Comparison of ENCODE assay signal across 22 cellular contexts in the genomic region with DNA sequence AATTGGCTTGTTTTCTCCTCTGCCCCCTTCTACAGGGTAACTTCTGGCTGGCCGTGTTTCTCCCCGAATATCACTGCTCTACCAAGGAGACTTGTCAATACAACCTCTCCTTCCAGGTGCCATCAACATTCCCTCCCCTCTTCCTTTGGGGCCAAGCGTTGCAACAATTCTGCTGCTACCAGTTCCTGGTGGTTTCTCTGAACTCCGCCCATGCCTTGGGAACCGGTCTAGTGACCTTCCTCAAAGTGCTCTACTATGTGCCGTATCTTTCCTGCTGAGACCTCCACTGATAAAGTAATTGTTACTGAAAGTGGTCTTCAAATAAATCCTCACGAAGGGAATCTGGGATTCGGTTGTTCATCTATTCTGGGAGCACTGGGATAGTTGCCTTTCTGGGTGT.
"Had no signal": no experiment of that assay in that cellular context is flagged by ENCODE, and none has a peak within 500 bp of the region (broad histone marks: within the 10 kb centered on the region; RNA-seq: fewer than 3 reads in every experiment).

No MANE protein-coding gene starts in this region.

- H3K4me1 Mint-ChIP-seq: natural killer cell had no signal

- H3K36me3 Mint-ChIP-seq: natural killer cell; stimulated activated naive B cell treated with anti-CD40 and anti-IgM and Interleukin-4, amounts not matched to agents 10 μg/mL and 1 μg/mL and 100 μg/mL, for 72 hours had no signal

- H3K4me3 Mint-ChIP-seq: activated CD4-positive, alpha-beta T cell treated with anti-CD3 and anti-CD28 coated beads, Interleukin-2, amount 10 ng/mL, durations not matched to agents 7 days and 5 days; activated CD8-positive, alpha-beta T cell treated with anti-CD3 and anti-CD28 coated beads, Interleukin-2, amount 10 ng/mL, durations not matched to agents 7 days and 5 days; activated naive CD4-positive, alpha-beta T cell treated with anti-CD3 and anti-CD28 coated beads, Interleukin-2, amount 10 ng/mL, durations not matched to agents 7 days and 5 days; activated T-cell treated with anti-CD3 and anti-CD28 coated beads, Interleukin-2, amount 50 U/mL, for 24 hours; dendritic cell treated with granulocyte-macrophage colony-stimulating factor and Interleukin-4, amounts not matched to agents 40 ng/mL and 50 ng/mL, for 4 days; natural killer cell; stimulated activated naive B cell treated with anti-CD40 and anti-IgM and Interleukin-4, amounts not matched to agents 10 μg/mL and 1 μg/mL and 100 μg/mL, for 72 hours had no signal

- H3K36me3 ChIP-seq: pancreas, thyroid gland, vagina had no signal

- H3K4me3 ChIP-seq: pancreas, thyroid gland, vagina had no signal

- H3K4me1 ChIP-seq: pancreas, thyroid gland had no signal

- DNase-seq: activated CD4-positive, alpha-beta T cell treated with anti-CD3 and anti-CD28 coated beads, Interleukin-2, amount 10 ng/mL, durations not matched to agents 7 days and 5 days; activated CD8-positive, alpha-beta T cell treated with anti-CD3 and anti-CD28 coated beads, Interleukin-2, amount 10 ng/mL, durations not matched to agents 7 days and 5 days; activated naive CD4-positive, alpha-beta T cell treated with anti-CD3 and anti-CD28 coated beads, Interleukin-2, amount 10 ng/mL, durations not matched to agents 7 days and 5 days; activated T-cell treated with anti-CD3 and anti-CD28 coated beads, Interleukin-2, amount 50 U/mL, for 24 hours; cerebellar nuclear complex; foreskin melanocyte; glutamatergic neuron; kidney glomerular epithelial cell; mesenchymal stem cell; natural killer cell; pancreas; stimulated activated CD4-positive, alpha-beta T cell treated with anti-CD3 and anti-CD28 coated beads, Interleukin-4, amount 100 ng/mL, for 4 hours; stimulated activated naive B cell treated with anti-CD40 and anti-IgM and Interleukin-4, amounts not matched to agents 10 μg/mL and 1 μg/mL and 100 μg/mL, for 72 hours; T-helper 1 cell; T1000; thyroid gland had no signal

- ATAC-seq: activated CD8-positive, alpha-beta T cell treated with anti-CD3 and anti-CD28 coated beads, Interleukin-2, amount 10 ng/mL, durations not matched to agents 7 days and 5 days; natural killer cell; sciatic nerve; stimulated activated naive B cell treated with anti-CD40 and anti-IgM and Interleukin-4, amounts not matched to agents 10 μg/mL and 1 μg/mL and 100 μg/mL, for 72 hours had no signal

- H3K9me3 ChIP-seq: pancreas, thyroid gland, vagina had no signal

- H3K9me3 Mint-ChIP-seq: activated CD4-positive, alpha-beta T cell treated with anti-CD3 and anti-CD28 coated beads, Interleukin-2, amount 10 ng/mL, durations not matched to agents 7 days and 5 days; activated T-cell treated with anti-CD3 and anti-CD28 coated beads, Interleukin-2, amount 50 U/mL, for 24 hours; dendritic cell treated with granulocyte-macrophage colony-stimulating factor and Interleukin-4, amounts not matched to agents 40 ng/mL and 50 ng/mL, for 4 days; natural killer cell had no signal

- FAIRE-seq: astrocyte, bronchial epithelial cell, pancreas had no signal

- H3K27ac ChIP-seq: epithelial cell of prostate, pancreas, thyroid gland, vagina had no signal

- H3K27ac Mint-ChIP-seq: activated CD4-positive, alpha-beta T cell treated with anti-CD3 and anti-CD28 coated beads, Interleukin-2, amount 10 ng/mL, durations not matched to agents 7 days and 5 days; activated CD8-positive, alpha-beta T cell treated with anti-CD3 and anti-CD28 coated beads, Interleukin-2, amount 10 ng/mL, durations not matched to agents 7 days and 5 days; activated naive CD4-positive, alpha-beta T cell treated with anti-CD3 and anti-CD28 coated beads, Interleukin-2, amount 10 ng/mL, durations not matched to agents 7 days and 5 days; activated T-cell treated with anti-CD3 and anti-CD28 coated beads, Interleukin-2, amount 50 U/mL, for 24 hours; dendritic cell treated with granulocyte-macrophage colony-stimulating factor and Interleukin-4, amounts not matched to agents 40 ng/mL and 50 ng/mL, for 4 days; natural killer cell; stimulated activated naive B cell treated with anti-CD40 and anti-IgM and Interleukin-4, amounts not matched to agents 10 μg/mL and 1 μg/mL and 100 μg/mL, for 72 hours had no signal

- H3K27me3 ChIP-seq: pancreas, thyroid gland, vagina had no signal
